11 cellular contexts compared by ENCODE assay signal in genomic region chr22:17562906-17563870, GRCh38. TPM values are rescaled to one million over a fixed set of nuclear protein-coding genes. Genes with fewer than 3 reads are reported as not detected.
A peak's percentile ranks its signal among the peaks of the same experiment; 100 is the strongest.
DNase-seq lines count a peak whose midpoint lies in the region; ATAC-seq and TF ChIP-seq lines count a peak whose summit lies in the region.
"Had no signal": no experiment of that assay in that cellular context is flagged by ENCODE, and none has a peak within 500 bp of the region (broad histone marks: within the 10 kb centered on the region; RNA-seq: fewer than 3 reads in every experiment).

SLC25A18 (plus strand) TSS chr22:17563498; CDS start chr22:17579945, 16,447 bp downstream.

- peaks cover 2% of the 10 kb centered on the region for H3K27me3 Mint-ChIP-seq in activated CD4-positive, alpha-beta T cell treated with anti-CD3 and anti-CD28 coated beads for 36 hours

- POLR2A ChIA-PET in HEK293 (lab: Yijun Ruan, JAX): interaction anchor here (0.6 kb wide), 1 partner anchor 9 kb away, joined by 3 read pairs; no protein-coding TSS in a partner anchor
- POLR2A ChIA-PET in activated CD4-positive, alpha-beta T cell treated with anti-CD3 and anti-CD28 coated beads for 36 hours (lab: Charles Lee): interaction anchor here (0.6 kb wide), 1 partner anchor 20 kb away, joined by 3 read pairs; no protein-coding TSS in a partner anchor

- H3K27ac ChIP-seq in HEK293 (ENCODE audit: extremely low read depth, low read depth, low read length) (no peak within 1 kb of the TSS), gastrocnemius medialis (peak within 1 kb of the TSS; percentile 87 to 98 (median 96))

- H3K9me3 ChIP-seq in HEK293 (ENCODE audit: control insufficient read depth, insufficient read depth, low read depth, low read length): no peaks in the 10 kb centered on the region
- no peaks in the 10 kb centered on the region for H3K9me3 ChIP-seq in gastrocnemius medialis

- no peaks in the 10 kb centered on the region for H3K4me1 Mint-ChIP-seq in activated CD4-positive, alpha-beta T cell treated with anti-CD3 and anti-CD28 coated beads for 36 hours

- H3K4me3 Mint-ChIP-seq in activated CD4-positive, alpha-beta T cell treated with anti-CD3 and anti-CD28 coated beads for 36 hours: no peak within 1 kb of the TSS

- H3K36me3 ChIP-seq in HEK293 (ENCODE audit: control insufficient read depth in 2 of 2, insufficient read depth in 1 of 2, low read length in 2 of 2) (peaks cover 0 to 3% of the 10 kb centered on the region in 2 experiments; a peak in 1 of 3 replicates), gastrocnemius medialis (no peaks in the 10 kb centered on the region)

- no peaks in the 10 kb centered on the region for H3K27me3 ChIP-seq in gastrocnemius medialis

- ATAC-seq in gastrocnemius medialis: peak; percentile 82 to 89
- no peak for ATAC-seq in GM18519 (IDR thresholded peaks at IDR 0.05; ENCODE audit: low FRiP score, unreplicated experiment)
- no peak for ATAC-seq in activated CD4-positive, alpha-beta T cell treated with anti-CD3 and anti-CD28 coated beads for 36 hours

- intact Hi-C loops in gastrocnemius medialis (cut with DNase I; ENCODE audit: low total_unique reads): loop anchor here (2.0 to 5.0 kb wide), 3 partner anchors 76 to 191 kb away; partner anchors contain the start of gene BCL2L13
- intact Hi-C loops in activated CD4-positive, alpha-beta T cell treated with anti-CD3 and anti-CD28 coated beads for 36 hours (cut with DNase I, micrococcal nuclease): no loop called here

- H3K4me1 ChIP-seq in HEK293 (ENCODE audit: control insufficient read depth, insufficient read depth, low read length): no peaks in the 10 kb centered on the region
- H3K4me1 ChIP-seq in gastrocnemius medialis: peaks cover 30 to 47% of the 10 kb centered on the region in 2 donors

- TF ChIP-seq POLR2A in gastrocnemius medialis (IDR thresholded peaks at IDR 0.05): peak; percentile 62 to 65

- DNase-seq in astrocyte of the spinal cord (ENCODE audit: low read depth, low spot score) (no peak), inferior parietal cortex (ENCODE audit: extremely low spot score) (peak; percentile 78), gastrocnemius medialis (peak; percentile 88 to 91), HUDEP-2 (lab: John Stamatoyannopoulos, UW; ENCODE audit: unreplicated experiment in 76 of 76) (no peak), NCI-H748 treated with DMSO at 0.1 percent for 48 hours (lab: John Stamatoyannopoulos, UW) (no peak)
- no peak for DNase-seq in activated CD4-positive, alpha-beta T cell treated with anti-CD3 and anti-CD28 coated beads for 36 hours
- DNase-seq: activated gamma-delta T cell treated with Interleukin-2 at 50 U/mL for 16 hours, mammary epithelial cell had no signal

- H3K9me3 Mint-ChIP-seq in activated CD4-positive, alpha-beta T cell treated with anti-CD3 and anti-CD28 coated beads for 36 hours (ENCODE audit: low read depth): no peaks in the 10 kb centered on the region

- H3K27ac Mint-ChIP-seq in activated CD4-positive, alpha-beta T cell treated with anti-CD3 and anti-CD28 coated beads for 36 hours: no peak within 1 kb of the TSS

- H3K4me3 ChIP-seq in HEK293 (ENCODE audit: low read depth, low read length) (no peak within 1 kb of the TSS), astrocyte of the spinal cord (ENCODE audit: low read depth, low read length) (no peak within 1 kb of the TSS), gastrocnemius medialis (peak within 1 kb of the TSS; percentile 43 to 55 (median 52))

- no peaks in the 10 kb centered on the region for H3K36me3 Mint-ChIP-seq in activated CD4-positive, alpha-beta T cell treated with anti-CD3 and anti-CD28 coated beads for 36 hours (ENCODE audit: low read depth)

- TF ChIP-seq CTCF in HEK293 (tag by site-specific recombination; IDR thresholded peaks at IDR 0.05) (no peak), astrocyte of the spinal cord (IDR thresholded peaks at IDR 0.05; ENCODE audit: low read depth, low read length) (peak; percentile 18), gastrocnemius medialis (IDR thresholded peaks at IDR 0.05 in 4 of 5, conservative IDR thresholded peaks at IDR 0.05 in 1 of 5) (peak in 3 of 5 experiments; percentile 12 to 40 (median 26))

- CTCF ChIA-PET in HEK293 (lab: Yijun Ruan, JAX): interaction anchor here (1.2 to 1.5 kb wide), 2 partner anchors 43 to 513 kb away, joined by 3 read pairs; no protein-coding TSS in a partner anchor
- CTCF ChIA-PET in activated CD4-positive, alpha-beta T cell treated with anti-CD3 and anti-CD28 coated beads for 36 hours (lab: Charles Lee): no interaction called here

- in situ Hi-C loops in astrocyte of the spinal cord (cut with HindIII; ENCODE audit: low sequenced_read_pairs): no loop called here
- in situ Hi-C loops in gastrocnemius medialis (cut with MboI; ENCODE audit: low sequenced_read_pairs in 4 of 4): no loop called here

TF ChIP-seq in HEK293, 187 proteins besides CTCF, POLR2A, EP300 and RAD21:
- 0 out of 2 replicates have a peak, but pooled peaks have one; percentile 13 for TF ChIP-seq ZIC2 (tag by site-specific recombination; IDR thresholded peaks at IDR 0.05)
- TF ChIP-seq YY2 (tag by site-specific recombination; IDR thresholded peaks at IDR 0.05): no peak
TF ChIP-seq in HEK293: peak in this region for 1.

RNA-seq across cellular contexts. Expression of gene SLC25A18, which starts in this region (rescaled TPM):
- 10 to 100 TPM in 3 of 4 donors, 1 to 10 TPM in 1; 9.3 to 22.2 (median 13.3) TPM for total RNA-seq in gastrocnemius medialis
- not detected for total RNA-seq in activated CD4-positive, alpha-beta T cell treated with anti-CD3 and anti-CD28 coated beads for 36 hours
- total RNA-seq: urinary bladder had no signal

Comparison
In these comparisons a context has a peak if more than half of its experiments do, and no peak if none do; other contexts are left out.
1. RNA of gene SLC25A18 (total RNA-seq): 9.3 to 22.2 TPM in gastrocnemius medialis; not detected in activated CD4-positive, alpha-beta T cell treated with anti-CD3 and anti-CD28 coated beads for 36 hours; every median in the first group is over 10 times any median in the second.
2. H3K4me3 ChIP-seq: peak in gastrocnemius medialis (4 of 4); none in HEK293 (single experiment) and astrocyte of the spinal cord (single experiment).
3. DNase-seq: peak in inferior parietal cortex (single experiment) and gastrocnemius medialis (2 of 2); none in astrocyte of the spinal cord (single experiment), HUDEP-2 (0 of 76), activated CD4-positive, alpha-beta T cell treated with anti-CD3 and anti-CD28 coated beads for 36 hours (single experiment) and NCI-H748 treated with DMSO at 0.1 percent for 48 hours (single experiment).
4. ATAC-seq: peak in gastrocnemius medialis (2 of 2); none in GM18519 (single experiment) and activated CD4-positive, alpha-beta T cell treated with anti-CD3 and anti-CD28 coated beads for 36 hours (single experiment).